Comparison of ENCODE assay signal across 14 cellular contexts in genomic region chr17:58416396-58416795, GRCh38. TPM values are rescaled to one million over a fixed set of nuclear protein-coding genes. Genes with fewer than 3 reads are reported as not detected.
DNase-seq lines count a peak whose midpoint lies in the region; ATAC-seq and TF ChIP-seq lines count a peak whose summit lies in the region.
"Had no signal": no experiment of that assay in that cellular context is flagged by ENCODE, and none has a peak within 500 bp of the region (broad histone marks: within the 10 kb centered on the region; RNA-seq: fewer than 3 reads in every experiment).

No MANE protein-coding gene starts in this region.

- H3K9me3 ChIP-seq in Caco-2 (no peaks in the 10 kb centered on the region), PC-3 (ENCODE audit: low read length) (no peaks in the 10 kb centered on the region), muscle layer of duodenum (ENCODE audit: control insufficient read depth in 1 of 2, low read length in 2 of 2) (no peaks in the 10 kb centered on the region), uterus (no peaks in the 10 kb centered on the region)
- H3K9me3 ChIP-seq: BE2C had no signal

- no peaks in the 10 kb centered on the region for H3K27me3 Mint-ChIP-seq in Caco-2 (ENCODE audit: insufficient read depth, unreplicated experiment)
- H3K27me3 Mint-ChIP-seq: naive B cell had no signal

- TF ChIP-seq POLR2A in uterus (IDR thresholded peaks at IDR 0.05): no peak

- H3K4me2 ChIP-seq in PC-3 (ENCODE audit: low read length): peak overlapping the region; percentile 87

- H3K4me3 ChIP-seq in Caco-2 (ENCODE audit: low read depth, low read length) (peak overlapping the region; percentile 70), PC-3 (ENCODE audit: low read length) (peak overlapping the region; percentile 79), epithelial cell of esophagus (ENCODE audit: low read length) (peak overlapping the region; percentile 75), muscle layer of duodenum (ENCODE audit: low read depth in 1 of 2, low read length in 2 of 2) (peak overlapping the region in 1 of 2 donors; percentile 67), uterus (no peak overlapping the region)

- H3K27ac ChIP-seq in PC-3 (ENCODE audit: low read length) (peak overlapping the region; percentile 72), muscle layer of duodenum (ENCODE audit: low read length) (peak overlapping the region; percentile 92), uterus (no peak overlapping the region)

- no peaks in the 10 kb centered on the region for H3K27me3 ChIP-seq in Caco-2 (replicated peaks; ENCODE audit: control insufficient read depth, insufficient read depth, low read length)
- peaks cover 12% of the 10 kb centered on the region for H3K27me3 ChIP-seq in PC-3 (ENCODE audit: low read length)
- H3K27me3 ChIP-seq in muscle layer of duodenum (ENCODE audit: low read depth, low read length): no peaks in the 10 kb centered on the region
- no peaks in the 10 kb centered on the region for H3K27me3 ChIP-seq in uterus

- DNase-seq in Caco-2 (no peak), PC-3 (no peak), epithelial cell of esophagus (ENCODE audit: low read depth) (no peak), uterus (no peak), HUDEP-2 (lab: John Stamatoyannopoulos, UW; ENCODE audit: unreplicated experiment in 76 of 76) (no peak), NCI-H1436 (lab: John Stamatoyannopoulos, UW) (no peak)
- DNase-seq in stimulated activated CD4-positive, alpha-beta T cell treated with anti-CD3 and anti-CD28 coated beads, Interleukin-4, amount 100 ng/mL, for 24 hours: no peak
- DNase-seq: activated T-cell treated with anti-CD3 and anti-CD28 coated beads for 4 hours; BE2C; GDM1; naive B cell; RPMI8226; stimulated activated CD4-positive, alpha-beta T cell treated with anti-CD3 and anti-CD28 coated beads, Interleukin-12 subunit alpha, Interleukin-12 subunit beta, amount 100 ng/mL, for 4 hours had no signal

- ATAC-seq in PC-3: no peak

- TF ChIP-seq CTCF in Caco-2 (IDR thresholded peaks at IDR 0.05; ENCODE audit: insufficient read depth in 1 of 2, low read depth in 1 of 2, low read length in 1 of 2, severe bottlenecking in 1 of 2, unreplicated experiment in 1 of 2) (no peak), PC-3 (conservative IDR thresholded peaks at IDR 0.05; ENCODE audit: low read depth, low read length) (no peak), epithelial cell of esophagus (IDR thresholded peaks at IDR 0.05; ENCODE audit: insufficient read depth, low read depth, low read length, missing control alignments) (no peak), uterus (IDR thresholded peaks at IDR 0.05) (no peak)

- peak overlapping the region; percentile 63 for H3K9ac ChIP-seq in PC-3 (ENCODE audit: low read length)

- H4K20me1 ChIP-seq in PC-3 (ENCODE audit: low read length): no peaks in the 10 kb centered on the region

- peaks cover 4% of the 10 kb centered on the region for H3F3A ChIP-seq in PC-3 (ENCODE audit: low read length, unreplicated experiment)

- no peaks in the 10 kb centered on the region for H3K9me2 ChIP-seq in PC-3 (replicated peaks; ENCODE audit: low read length)

- peak overlapping the region; percentile 82 for H2AFZ ChIP-seq in PC-3 (ENCODE audit: low read length)

- H3K36me3 ChIP-seq in Caco-2 (ENCODE audit: control insufficient read depth, insufficient read depth, low read length): no peaks in the 10 kb centered on the region
- no peaks in the 10 kb centered on the region for H3K36me3 ChIP-seq in PC-3 (ENCODE audit: low read depth, low read length)
- no peaks in the 10 kb centered on the region for H3K36me3 ChIP-seq in muscle layer of duodenum (ENCODE audit: control insufficient read depth in 1 of 2, insufficient read depth in 2 of 2, low read length in 2 of 2)
- no peaks in the 10 kb centered on the region for H3K36me3 ChIP-seq in uterus
- H3K36me3 ChIP-seq: BE2C had no signal

- CTCF ChIA-PET in Caco-2 (lab: Charles Lee): interaction anchor here (0.6 to 2.0 kb wide), 10 partner anchors 12 to 112 kb away, joined by 3 to 84 read pairs (median 5); partner anchors contain the start of gene SUPT4H1
- CTCF ChIA-PET in PC-3 (lab: Charles Lee): interaction anchor here (2.0 to 3.0 kb wide), 2 partner anchors 64 to 100 kb away, joined by 41 to 61 read pairs; partner anchors contain the start of gene SUPT4H1

- peak overlapping the region; percentile 93 for H3K27ac Mint-ChIP-seq in Caco-2 (ENCODE audit: unreplicated experiment)

- no peaks in the 10 kb centered on the region for H3K9me3 Mint-ChIP-seq in Caco-2 (ENCODE audit: unreplicated experiment)
- H3K9me3 Mint-ChIP-seq: naive B cell had no signal

- BruUV-seq in Caco-2 (replicated peaks; lab: Mats Ljungman, UMichigan) (no TSS peak), PC-3 (replicated peaks; lab: Mats Ljungman, UMichigan) (no TSS peak)

- peaks cover 59% of the 10 kb centered on the region for H3K36me3 Mint-ChIP-seq in Caco-2 (ENCODE audit: insufficient read depth, unreplicated experiment)
- H3K36me3 Mint-ChIP-seq: naive B cell had no signal

- H3K4me1 ChIP-seq in Caco-2 (peaks cover 24% of the 10 kb centered on the region), PC-3 (ENCODE audit: insufficient read depth, low read length) (peaks cover 62% of the 10 kb centered on the region), muscle layer of duodenum (ENCODE audit: control insufficient read depth in 1 of 2, insufficient read depth in 2 of 2, low read length in 2 of 2) (no peaks in the 10 kb centered on the region), uterus (no peaks in the 10 kb centered on the region)
- H3K4me1 ChIP-seq: BE2C had no signal

- H3K4me3 Mint-ChIP-seq in Caco-2 (ENCODE audit: unreplicated experiment): peak overlapping the region; percentile 90
- H3K4me3 Mint-ChIP-seq: naive B cell had no signal

- peaks cover 50% of the 10 kb centered on the region for H3K79me2 ChIP-seq in PC-3 (ENCODE audit: low read length)

- H3K4me1 Mint-ChIP-seq in Caco-2 (ENCODE audit: low read depth, unreplicated experiment): peaks cover 21% of the 10 kb centered on the region

- intact Hi-C loops in Caco-2 (cut with micrococcal nuclease; ENCODE audit: unreplicated experiment): loop anchor here (2.0 to 5.0 kb wide), 2 partner anchors 34 to 68 kb away; no protein-coding TSS in a partner anchor
- intact Hi-C loops in PC-3 (cut with micrococcal nuclease): no loop called here
- intact Hi-C loops in uterus (cut with DNase I; ENCODE audit: low total_unique reads): no loop called here

- POLR2A ChIA-PET in Caco-2 (lab: Charles Lee) (interaction anchor here (0.7 to 1.7 kb wide), 6 partner anchors 12 to 60 kb away, joined by 3 to 28 read pairs (median 5); no protein-coding TSS in a partner anchor), PC-3 (lab: Charles Lee; ENCODE audit: unreplicated experiment) (interaction anchor here (0.5 to 2.0 kb wide), 5 partner anchors 13 to 104 kb away, joined by 3 to 34 read pairs (median 4); partner anchors contain the start of gene SUPT4H1)

RNA-seq across cellular contexts. Expression of gene RNF43, which starts 0.9 kb away (rescaled TPM):
- total RNA-seq in Caco-2 (2022) (84.2 and 87.1 TPM in 2 replicates), PC-3 (2014; rRNA removed) (3.8 and 8.5 TPM in 2 replicates), uterus (1 to 10 TPM in 3 of 4 donors, not detected in 1; 1.5 to 8.5 (median 4.1) TPM)

Comparison
In these comparisons a context has a peak if more than half of its experiments do, and no peak if none do; other contexts are left out.
1. H3K4me3 ChIP-seq: peak in Caco-2 (single experiment), PC-3 (single experiment) and epithelial cell of esophagus (single experiment); none in uterus (0 of 2).
2. H3K27ac ChIP-seq: peak in PC-3 (single experiment) and muscle layer of duodenum (single experiment); none in uterus (0 of 2).